ENCODE assay signal across 24 cellular contexts in the genomic region with DNA sequence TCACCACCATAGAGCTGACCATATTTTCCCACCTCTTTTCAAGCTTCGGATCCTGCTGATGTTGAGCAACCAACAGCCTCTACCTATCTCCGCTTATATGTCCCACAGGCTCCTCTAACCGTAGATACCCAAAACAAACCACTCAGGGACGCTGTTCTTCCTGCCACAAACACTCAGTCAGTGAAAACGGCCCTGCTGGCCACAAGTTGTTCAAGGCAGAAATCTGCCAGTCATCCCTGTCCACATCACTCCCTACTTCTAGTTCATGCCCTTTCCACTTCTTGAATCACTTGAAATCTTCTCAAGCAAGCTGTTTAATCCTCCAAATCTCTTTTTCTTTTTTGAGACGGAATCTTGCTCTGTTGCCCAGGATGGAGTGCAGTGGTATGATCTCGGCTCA. TPM values are rescaled to one million over a fixed set of nuclear protein-coding genes. Genes with fewer than 3 reads are reported as not detected.
"Had no signal": no experiment of that assay in that cellular context is flagged by ENCODE, and none has a peak within 500 bp of the region (broad histone marks: within the 10 kb centered on the region; RNA-seq: fewer than 3 reads in every experiment).

No MANE protein-coding gene starts in this region.

- H3K36me3 ChIP-seq: breast epithelium, ovary had no signal

- H3K27me3 ChIP-seq: ascending aorta, breast epithelium, ovary, upper lobe of left lung had no signal

- H3K4me3 Mint-ChIP-seq: activated CD4-positive, alpha-beta T cell treated with anti-CD3 and anti-CD28 coated beads, Interleukin-2, amount 10 ng/mL, durations not matched to agents 7 days and 5 days; activated CD8-positive, alpha-beta T cell treated with anti-CD3 and anti-CD28 coated beads, Interleukin-2, amount 10 ng/mL, durations not matched to agents 7 days and 5 days; activated naive CD4-positive, alpha-beta T cell treated with anti-CD3 and anti-CD28 coated beads, Interleukin-2, amount 50 U/mL, for 24 hours; nephron; T-helper 1 cell treated with Interleukin-12 subunit alpha and Interleukin-12 subunit beta and Interleukin-4 antibody, amounts not matched to agents 30 μg/mL and 1 μg/mL, for 36 hours had no signal

- FAIRE-seq: endometrium, frontal cortex, keratinocyte had no signal

- H3K4me1 ChIP-seq: ascending aorta, breast epithelium, upper lobe of left lung had no signal

- H3K9me3 Mint-ChIP-seq: activated CD4-positive, alpha-beta T cell treated with anti-CD3 and anti-CD28 coated beads, Interleukin-2, amount 10 ng/mL, durations not matched to agents 7 days and 5 days; activated naive CD4-positive, alpha-beta T cell treated with anti-CD3 and anti-CD28 coated beads, Interleukin-2, amount 50 U/mL, for 24 hours; T-helper 1 cell treated with Interleukin-12 subunit alpha and Interleukin-12 subunit beta and Interleukin-4 antibody, amounts not matched to agents 30 μg/mL and 1 μg/mL, for 36 hours had no signal

- H3K4me1 Mint-ChIP-seq: activated CD4-positive, alpha-beta T cell treated with anti-CD3 and anti-CD28 coated beads, Interleukin-2, amount 10 ng/mL, durations not matched to agents 7 days and 5 days; activated naive CD4-positive, alpha-beta T cell treated with anti-CD3 and anti-CD28 coated beads, Interleukin-2, amount 50 U/mL, for 24 hours; nephron had no signal

- H3K4me3 ChIP-seq: ascending aorta, breast epithelium, coronary artery, lung, ovary, smooth muscle cell, thoracic aorta, upper lobe of left lung had no signal

- H3K27ac ChIP-seq: ascending aorta, breast epithelium, coronary artery, ovary, thoracic aorta, upper lobe of left lung had no signal

- H3K27me3 Mint-ChIP-seq: activated CD4-positive, alpha-beta T cell treated with anti-CD3 and anti-CD28 coated beads, Interleukin-2, amount 10 ng/mL, durations not matched to agents 7 days and 5 days; activated naive CD4-positive, alpha-beta T cell treated with anti-CD3 and anti-CD28 coated beads, Interleukin-2, amount 50 U/mL, for 24 hours had no signal

- H3K27ac Mint-ChIP-seq: activated CD4-positive, alpha-beta T cell treated with anti-CD3 and anti-CD28 coated beads, Interleukin-2, amount 10 ng/mL, durations not matched to agents 7 days and 5 days; activated CD8-positive, alpha-beta T cell treated with anti-CD3 and anti-CD28 coated beads, Interleukin-2, amount 10 ng/mL, durations not matched to agents 7 days and 5 days; activated naive CD4-positive, alpha-beta T cell treated with anti-CD3 and anti-CD28 coated beads, Interleukin-2, amount 50 U/mL, for 24 hours; nephron; T-helper 1 cell treated with Interleukin-12 subunit alpha and Interleukin-12 subunit beta and Interleukin-4 antibody, amounts not matched to agents 30 μg/mL and 1 μg/mL, for 36 hours had no signal

- H3K4me2 ChIP-seq: smooth muscle cell had no signal

- H3K9me3 ChIP-seq: ascending aorta, breast epithelium, ovary, thoracic aorta, upper lobe of left lung had no signal

- DNase-seq: activated CD4-positive, alpha-beta T cell treated with anti-CD3 and anti-CD28 coated beads, Interleukin-2, amount 10 ng/mL, durations not matched to agents 7 days and 5 days; activated CD4-positive, CD25-positive, alpha-beta regulatory T cell; activated CD8-positive, alpha-beta memory T cell treated with anti-CD3 and anti-CD28 coated beads, Interleukin-2, amount 50 U/mL, for 48 hours; activated CD8-positive, alpha-beta T cell treated with anti-CD3 and anti-CD28 coated beads, Interleukin-2, amount 10 ng/mL, durations not matched to agents 7 days and 5 days; activated effector memory CD4-positive, alpha-beta T cell treated with Interleukin-2 at 50 U/mL for 16 hours; activated T-cell treated with anti-CD3 and anti-CD28 coated beads, Interleukin-2, amount 50 U/mL, for 48 hours; midbrain; ovary; stimulated activated CD4-positive, alpha-beta T cell treated with anti-CD3 and anti-CD28 coated beads, Interleukin-4, amount 100 ng/mL, for 1 hour; upper lobe of left lung had no signal

RNA-seq across cellular contexts. Expression of gene CD19, which starts 14.7 kb away (rescaled TPM):
- total RNA-seq: ascending aorta, breast epithelium, left lobe of liver, pulmonary artery endothelial cell, smooth muscle cell, thoracic aorta had no signal

RNA-seq across cellular contexts. Expression of gene ATP2A1, which starts 38.8 kb away (rescaled TPM):
- total RNA-seq: ascending aorta, frontal cortex had no signal
